29 cellular contexts compared by ENCODE assay signal in genomic region chr19:55131421-55131820, GRCh38. TPM values are rescaled to one million over a fixed set of nuclear protein-coding genes. Genes with fewer than 3 reads are reported as not detected.
"Had no signal": no experiment of that assay in that cellular context is flagged by ENCODE, and none has a peak within 500 bp of the region (broad histone marks: within the 10 kb centered on the region; RNA-seq: fewer than 3 reads in every experiment).

No MANE protein-coding gene starts in this region.

- H3K27ac Mint-ChIP-seq: activated CD4-positive, alpha-beta memory T cell treated with anti-CD3 and anti-CD28 coated beads for 36 hours; activated CD4-positive, alpha-beta T cell treated with anti-CD3 and anti-CD28 coated beads, Interleukin-2, amount 10 ng/mL, durations not matched to agents 24 days and 14 days; activated naive CD4-positive, alpha-beta T cell treated with anti-CD3 and anti-CD28 coated beads, Interleukin-2, amount 50 U/mL, for 24 hours; activated naive CD8-positive, alpha-beta T cell treated with anti-CD3 and anti-CD28 coated beads, Interleukin-2, amount 50 U/mL, for 24 hours; activated T-cell treated with anti-CD3 and anti-CD28 coated beads, Interleukin-2, amount 50 U/mL, for 24 hours; effector memory CD8-positive, alpha-beta T cell; memory B cell; naive thymus-derived CD4-positive, alpha-beta T cell; neural progenitor cell; stimulated activated naive B cell treated with anti-CD40 and anti-IgM and Interleukin-4, amounts not matched to agents 10 μg/mL and 1 μg/mL and 100 μg/mL, for 72 hours had no signal

- H3K4me3 Mint-ChIP-seq: activated CD4-positive, alpha-beta memory T cell treated with anti-CD3 and anti-CD28 coated beads for 36 hours; activated CD4-positive, alpha-beta T cell treated with anti-CD3 and anti-CD28 coated beads, Interleukin-2, amount 10 ng/mL, durations not matched to agents 24 days and 14 days; activated naive CD4-positive, alpha-beta T cell treated with anti-CD3 and anti-CD28 coated beads, Interleukin-2, amount 50 U/mL, for 24 hours; activated naive CD8-positive, alpha-beta T cell treated with anti-CD3 and anti-CD28 coated beads, Interleukin-2, amount 50 U/mL, for 24 hours; activated T-cell treated with anti-CD3 and anti-CD28 coated beads, Interleukin-2, amount 50 U/mL, for 24 hours; effector memory CD8-positive, alpha-beta T cell; memory B cell; naive thymus-derived CD4-positive, alpha-beta T cell; neural progenitor cell; stimulated activated naive B cell treated with anti-CD40 and anti-IgM and Interleukin-4, amounts not matched to agents 10 μg/mL and 1 μg/mL and 100 μg/mL, for 72 hours had no signal

- H3K4me1 Mint-ChIP-seq: activated CD4-positive, alpha-beta T cell treated with anti-CD3 and anti-CD28 coated beads, Interleukin-2, amount 10 ng/mL, durations not matched to agents 24 days and 14 days; activated naive CD4-positive, alpha-beta T cell treated with anti-CD3 and anti-CD28 coated beads, Interleukin-2, amount 50 U/mL, for 24 hours; activated naive CD8-positive, alpha-beta T cell treated with anti-CD3 and anti-CD28 coated beads, Interleukin-2, amount 50 U/mL, for 24 hours had no signal

- DNase-seq: activated CD4-positive, alpha-beta memory T cell treated with anti-CD3 and anti-CD28 coated beads for 36 hours; activated CD4-positive, alpha-beta T cell treated with anti-CD3 and anti-CD28 coated beads, Interleukin-2, amount 10 ng/mL, durations not matched to agents 24 days and 14 days; activated CD4-positive, CD25-positive, alpha-beta regulatory T cell treated with anti-CD3 and anti-CD28 coated beads, Interleukin-2, amount 50 U/mL, for 72 hours; activated CD8-positive, alpha-beta memory T cell treated with anti-CD3 and anti-CD28 coated beads, Interleukin-2, amount 50 U/mL, for 4 hours; activated gamma-delta T cell treated with Interleukin-2 at 50 U/mL for 16 hours; activated naive CD8-positive, alpha-beta T cell treated with anti-CD3 and anti-CD28 coated beads, Interleukin-2, amount 50 U/mL, for 24 hours; activated T-cell treated with anti-CD3 and anti-CD28 coated beads, Interleukin-2, amount 50 U/mL, for 24 hours; amygdala; cortex of kidney; effector memory CD8-positive, alpha-beta T cell; erythroblast; gastrocnemius medialis; midbrain; naive thymus-derived CD4-positive, alpha-beta T cell; occipital lobe; stimulated activated CD4-positive, alpha-beta T cell treated with anti-CD3 and anti-CD28 coated beads, Interleukin-15, amount 100 ng/mL, for 24 hours; stimulated activated CD4-positive, alpha-beta T cell treated with anti-CD3 and anti-CD28 coated beads, Interleukin-2, amount 100 ng/mL, for 24 hours; stimulated activated naive B cell treated with anti-CD40 and anti-IgM and Interleukin-4, amounts not matched to agents 10 μg/mL and 1 μg/mL and 100 μg/mL, for 72 hours; stomach; T-helper 2 cell; tibial artery had no signal

- H3K9me3 Mint-ChIP-seq: activated CD4-positive, alpha-beta memory T cell treated with anti-CD3 and anti-CD28 coated beads for 36 hours; activated CD4-positive, alpha-beta T cell treated with anti-CD3 and anti-CD28 coated beads, Interleukin-2, amount 10 ng/mL, durations not matched to agents 24 days and 14 days; activated naive CD4-positive, alpha-beta T cell treated with anti-CD3 and anti-CD28 coated beads, Interleukin-2, amount 50 U/mL, for 24 hours; activated naive CD8-positive, alpha-beta T cell treated with anti-CD3 and anti-CD28 coated beads, Interleukin-2, amount 50 U/mL, for 24 hours; activated T-cell treated with anti-CD3 and anti-CD28 coated beads, Interleukin-2, amount 50 U/mL, for 24 hours; effector memory CD8-positive, alpha-beta T cell; memory B cell; neural progenitor cell; stimulated activated naive B cell treated with anti-CD40 and anti-IgM and Interleukin-4, amounts not matched to agents 10 μg/mL and 1 μg/mL and 100 μg/mL, for 72 hours had no signal

- H3K36me3 Mint-ChIP-seq: activated CD4-positive, alpha-beta memory T cell treated with anti-CD3 and anti-CD28 coated beads for 36 hours; activated naive CD4-positive, alpha-beta T cell treated with anti-CD3 and anti-CD28 coated beads, Interleukin-2, amount 50 U/mL, for 24 hours; memory B cell; naive thymus-derived CD4-positive, alpha-beta T cell; neural progenitor cell; stimulated activated naive B cell treated with anti-CD40 and anti-IgM and Interleukin-4, amounts not matched to agents 10 μg/mL and 1 μg/mL and 100 μg/mL, for 72 hours had no signal

RNA-seq across cellular contexts. Expression of gene TNNT1, which starts 17.6 kb away (rescaled TPM):
- total RNA-seq: activated CD4-positive, alpha-beta memory T cell treated with anti-CD3 and anti-CD28 coated beads for 36 hours; activated CD8-positive, alpha-beta memory T cell treated with anti-CD3 and anti-CD28 coated beads for 36 hours; occipital lobe had no signal

RNA-seq across cellular contexts. Expression of gene TNNI3, which starts 26.1 kb away (rescaled TPM):
- total RNA-seq: activated CD4-positive, alpha-beta memory T cell treated with anti-CD3 and anti-CD28 coated beads for 36 hours; activated CD4-positive, alpha-beta T cell treated with anti-CD3 and anti-CD28 coated beads, Interleukin-2, amount 10 ng/mL, durations not matched to agents 24 days and 14 days; activated CD8-positive, alpha-beta memory T cell treated with anti-CD3 and anti-CD28 coated beads for 36 hours; chondrocyte; naive thymus-derived CD4-positive, alpha-beta T cell; occipital lobe; pulmonary artery endothelial cell; smooth muscle cell; stomach; urinary bladder had no signal

RNA-seq across cellular contexts. Expression of gene DNAAF3, which starts 35.0 kb away (rescaled TPM):
- total RNA-seq: activated CD4-positive, alpha-beta memory T cell treated with anti-CD3 and anti-CD28 coated beads for 36 hours; activated CD4-positive, alpha-beta T cell treated with anti-CD3 and anti-CD28 coated beads, Interleukin-2, amount 10 ng/mL, durations not matched to agents 24 days and 14 days; activated CD8-positive, alpha-beta memory T cell treated with anti-CD3 and anti-CD28 coated beads for 36 hours; naive thymus-derived CD4-positive, alpha-beta T cell had no signal

RNA-seq across cellular contexts. Expression of gene SYT5, which starts 48.7 kb away (rescaled TPM):
- total RNA-seq: activated CD4-positive, alpha-beta T cell treated with anti-CD3 and anti-CD28 coated beads, Interleukin-2, amount 10 ng/mL, durations not matched to agents 24 days and 14 days; activated CD8-positive, alpha-beta memory T cell treated with anti-CD3 and anti-CD28 coated beads for 36 hours; gastrocnemius medialis; pulmonary artery endothelial cell; smooth muscle cell had no signal
